ENCODE assay signal across 8 cellular contexts in genomic region chr7:23472974-23473847, GRCh38. TPM values are rescaled to one million over a fixed set of nuclear protein-coding genes. Genes with fewer than 3 reads are reported as not detected.
DNase-seq lines count a peak whose midpoint lies in the region; ATAC-seq and TF ChIP-seq lines count a peak whose summit lies in the region.

No MANE protein-coding gene starts in this region.

- H3K9me3 Mint-ChIP-seq in natural killer cell: no peaks in the 10 kb centered on the region

- intact Hi-C loops in natural killer cell (cut with micrococcal nuclease): no loop called here

- H3K36me3 ChIP-seq in GM06990 (ENCODE audit: control insufficient read depth, insufficient read depth, low read length) (no peaks in the 10 kb centered on the region), adipocyte (ENCODE audit: control insufficient read depth, insufficient read depth, low read length, severe bottlenecking) (no peaks in the 10 kb centered on the region)

- H3K9me3 ChIP-seq in adipocyte (ENCODE audit: control insufficient read depth, low read length): no peaks in the 10 kb centered on the region

- peaks cover 13% of the 10 kb centered on the region for H3K4me1 ChIP-seq in adipocyte (ENCODE audit: control insufficient read depth, insufficient read depth, low read length)

- H3K27me3 ChIP-seq in GM06990 (replicated peaks; ENCODE audit: control insufficient read depth, insufficient read depth, low read length): no peaks in the 10 kb centered on the region
- H3K27me3 ChIP-seq in adipocyte (replicated peaks; ENCODE audit: control insufficient read depth, insufficient read depth, low read length): peaks cover 41% of the 10 kb centered on the region

- DNase-seq in GM06990 (ENCODE audit: extremely low read depth, insufficient read length) (peak; percentile 59), NCI-H1092 treated with DMSO at 0.1 percent for 48 hours (lab: John Stamatoyannopoulos, UW) (peak; percentile 84), adipocyte (ENCODE audit: low read depth) (no peak), natural killer cell (no peak)
- no peak for DNase-seq in stimulated activated CD4-positive, alpha-beta T cell treated with anti-CD3 and anti-CD28 coated beads, Interleukin-4, amount 100 ng/mL, for 4 hours

- no peaks in the 10 kb centered on the region for H3K36me3 Mint-ChIP-seq in natural killer cell

- peak overlapping the region; percentile 90 for H3K4me3 ChIP-seq in GM06990 (replicated peaks; ENCODE audit: low read depth, low read length)
- peak overlapping the region; percentile 77 for H3K4me3 ChIP-seq in adipocyte (ENCODE audit: low read length)

- peak overlapping the region; percentile 29 for H3K4me3 Mint-ChIP-seq in natural killer cell

- peaks cover 27 to 39% of the 10 kb centered on the region in 2 donors for H3K4me1 Mint-ChIP-seq in natural killer cell

- ATAC-seq in natural killer cell: no peak
- ATAC-seq in HG03460 (IDR thresholded peaks at IDR 0.05; ENCODE audit: unreplicated experiment): no peak
- ATAC-seq in GM19351 (IDR thresholded peaks at IDR 0.05; ENCODE audit: unreplicated experiment): no peak
- ATAC-seq in HG02981 (IDR thresholded peaks at IDR 0.05; ENCODE audit: unreplicated experiment): no peak

- no peak overlapping the region for H3K27ac Mint-ChIP-seq in natural killer cell

- peaks cover 53 to 72% of the 10 kb centered on the region in 2 donors for H3K27me3 Mint-ChIP-seq in natural killer cell (ENCODE audit: low read depth in 2 of 2)

- TF ChIP-seq CTCF in GM06990 (IDR thresholded peaks at IDR 0.05; ENCODE audit: insufficient read depth, low read length, poor library complexity, severe bottlenecking) (no peak), natural killer cell (IDR thresholded peaks at IDR 0.05) (no peak)

- no peak overlapping the region for H3K9ac ChIP-seq in adipocyte (ENCODE audit: low read length)

RNA-seq across cellular contexts. Expression of gene IGF2BP3, which starts 2.9 kb away (rescaled TPM):
- total RNA-seq in natural killer cell: 1 to 10 TPM in 2 of 3 donors, not detected in 1; 1.4 to 2.9 TPM

RNA-seq across cellular contexts. Expression of gene TRA2A, which starts 58.6 kb away (rescaled TPM):
- 100 to 1,000 TPM; 269 to 385 (median 324) TPM for total RNA-seq in natural killer cell

Comparison
In these comparisons a context has a peak if more than half of its experiments do, and no peak if none do; other contexts are left out.
1. DNase-seq: peak in GM06990 (single experiment) and NCI-H1092 treated with DMSO at 0.1 percent for 48 hours (single experiment); none in adipocyte (single experiment), natural killer cell (single experiment) and stimulated activated CD4-positive, alpha-beta T cell treated with anti-CD3 and anti-CD28 coated beads, Interleukin-4, amount 100 ng/mL, for 4 hours (0 of 2).